Comparison of ENCODE assay signal across 8 cellular contexts in genomic region chr3:28726840-28727239, GRCh38.
DNase-seq lines count a peak whose midpoint lies in the region; ATAC-seq and TF ChIP-seq lines count a peak whose summit lies in the region.

No MANE protein-coding gene starts in this region.

- intact Hi-C loops in activated CD4-positive, alpha-beta T cell treated with anti-CD3 and anti-CD28 coated beads for 36 hours (cut with DNase I, micrococcal nuclease), result loop anchor here in 1 of 2 experiments (10.0 kb wide), 1 partner anchor 252 kb away; no protein-coding TSS in a partner anchor

- TF ChIP-seq CTCF in Loucy (conservative IDR thresholded peaks at IDR 0.05; ENCODE audit: low read length) (peak; percentile 90), WERI-Rb-1 (IDR thresholded peaks at IDR 0.05; ENCODE audit: low read depth, low read length) (peak; percentile 76)

- no peak overlapping the region for H3K4me2 ChIP-seq in Loucy (ENCODE audit: low read depth, low read length, poor library complexity, severe bottlenecking)

- H3K27ac Mint-ChIP-seq in activated CD4-positive, alpha-beta T cell treated with anti-CD3 and anti-CD28 coated beads for 36 hours, result no peak overlapping the region
- H3K27ac Mint-ChIP-seq in activated CD4-positive, alpha-beta T cell treated with anti-CD3 and anti-CD28 coated beads, Interleukin-2, amount 10 ng/mL, durations not matched to agents 7 days and 5 days, result no peak overlapping the region

- H3K36me3 ChIP-seq in H7 (replicated peaks; ENCODE audit: control insufficient read depth, insufficient read depth, low read length) (no peaks in the 10 kb centered on the region), Loucy (ENCODE audit: insufficient read depth, low read length) (no peaks in the 10 kb centered on the region), WERI-Rb-1 (no peaks in the 10 kb centered on the region)

- H3K4me1 ChIP-seq in Loucy (ENCODE audit: insufficient read depth, low read length, poor library complexity, severe bottlenecking), result peaks cover 4% of the 10 kb centered on the region

- H3K27me3 Mint-ChIP-seq in activated CD4-positive, alpha-beta T cell treated with anti-CD3 and anti-CD28 coated beads for 36 hours, result peaks cover 2% of the 10 kb centered on the region
- H3K27me3 Mint-ChIP-seq in activated CD4-positive, alpha-beta T cell treated with anti-CD3 and anti-CD28 coated beads, Interleukin-2, amount 10 ng/mL, durations not matched to agents 7 days and 5 days, result no peaks in the 10 kb centered on the region

- H3K4me3 Mint-ChIP-seq in activated CD4-positive, alpha-beta T cell treated with anti-CD3 and anti-CD28 coated beads for 36 hours, result no peak overlapping the region
- no peak overlapping the region for H3K4me3 Mint-ChIP-seq in activated CD4-positive, alpha-beta T cell treated with anti-CD3 and anti-CD28 coated beads, Interleukin-2, amount 10 ng/mL, durations not matched to agents 7 days and 5 days

- H3K9me3 ChIP-seq in Loucy (ENCODE audit: insufficient read depth, low read depth, low read length) (no peaks in the 10 kb centered on the region), WERI-Rb-1 (ENCODE audit: severe bottlenecking) (no peaks in the 10 kb centered on the region)

- no peak overlapping the region for H2AFZ ChIP-seq in Loucy (ENCODE audit: low read length)

- H3K9me3 Mint-ChIP-seq in activated CD4-positive, alpha-beta T cell treated with anti-CD3 and anti-CD28 coated beads for 36 hours (ENCODE audit: low read depth), result peaks cover 9% of the 10 kb centered on the region
- peaks cover 3% of the 10 kb centered on the region for H3K9me3 Mint-ChIP-seq in activated CD4-positive, alpha-beta T cell treated with anti-CD3 and anti-CD28 coated beads, Interleukin-2, amount 10 ng/mL, durations not matched to agents 7 days and 5 days

- H3K79me2 ChIP-seq in Loucy (ENCODE audit: insufficient read depth, low read length), result no peaks in the 10 kb centered on the region

- no peak overlapping the region for H3K27ac ChIP-seq in WERI-Rb-1

- POLR2A ChIA-PET in activated CD4-positive, alpha-beta T cell treated with anti-CD3 and anti-CD28 coated beads for 36 hours (lab: Charles Lee), result no interaction called here
- POLR2A ChIA-PET in activated CD4-positive, alpha-beta T cell treated with anti-CD3 and anti-CD28 coated beads, Interleukin-2, amount 10 ng/mL, durations not matched to agents 7 days and 5 days (lab: Charles Lee), result no interaction called here

- ATAC-seq in activated CD4-positive, alpha-beta T cell treated with anti-CD3 and anti-CD28 coated beads for 36 hours, result no peak
- ATAC-seq in GM19397 (IDR thresholded peaks at IDR 0.05; ENCODE audit: unreplicated experiment), result no peak

- peak; percentile 38 for DNase-seq in activated CD4-positive, alpha-beta T cell treated with anti-CD3 and anti-CD28 coated beads for 36 hours
- no peak for DNase-seq in activated CD4-positive, alpha-beta T cell treated with anti-CD3 and anti-CD28 coated beads, Interleukin-2, amount 50 U/mL, for 1 hour
- DNase-seq in H7 (peak; percentile 65), WERI-Rb-1 (peak; percentile 74), iPS-NIHi7 (ENCODE audit: extremely low spot score) (peak; percentile 78)
- no peak for DNase-seq in activated CD4-positive, alpha-beta T cell treated with anti-CD3 and anti-CD28 coated beads, Interleukin-2, amount 10 ng/mL, durations not matched to agents 7 days and 5 days

- H3K9me2 ChIP-seq in Loucy (replicated peaks; ENCODE audit: low read depth, low read length), result no peaks in the 10 kb centered on the region

- no peaks in the 10 kb centered on the region for H3F3A ChIP-seq in Loucy (ENCODE audit: low read depth)

- no peak overlapping the region for H3K9ac ChIP-seq in Loucy (ENCODE audit: low read depth, low read length, poor library complexity, severe bottlenecking)

- CTCF ChIA-PET in activated CD4-positive, alpha-beta T cell treated with anti-CD3 and anti-CD28 coated beads for 36 hours (lab: Charles Lee), result no interaction called here
- CTCF ChIA-PET in activated CD4-positive, alpha-beta T cell treated with anti-CD3 and anti-CD28 coated beads, Interleukin-2, amount 10 ng/mL, durations not matched to agents 7 days and 5 days (lab: Charles Lee), result no interaction called here

- no peaks in the 10 kb centered on the region for H4K20me1 ChIP-seq in Loucy (ENCODE audit: insufficient read depth, low read length, poor library complexity, severe bottlenecking)

- H3K27me3 ChIP-seq in H7 (ENCODE audit: control insufficient read depth, insufficient read depth, low read length) (no peaks in the 10 kb centered on the region), Loucy (ENCODE audit: insufficient read depth, low read length, poor library complexity, severe bottlenecking) (no peaks in the 10 kb centered on the region), WERI-Rb-1 (ENCODE audit: insufficient read depth, low read depth, severe bottlenecking) (no peaks in the 10 kb centered on the region)

- H3K36me3 Mint-ChIP-seq in activated CD4-positive, alpha-beta T cell treated with anti-CD3 and anti-CD28 coated beads for 36 hours (ENCODE audit: low read depth), result no peaks in the 10 kb centered on the region
- H3K36me3 Mint-ChIP-seq in activated CD4-positive, alpha-beta T cell treated with anti-CD3 and anti-CD28 coated beads, Interleukin-2, amount 10 ng/mL, durations not matched to agents 7 days and 5 days (ENCODE audit: low read depth), result no peaks in the 10 kb centered on the region

- no peak overlapping the region for H3K4me3 ChIP-seq in H7 (ENCODE audit: insufficient read depth, low read depth, low read length)
- no peak overlapping the region for H3K4me3 ChIP-seq in Loucy (ENCODE audit: low read length, poor library complexity, severe bottlenecking)
- no peak overlapping the region for H3K4me3 ChIP-seq in WERI-Rb-1 (ENCODE audit: low read depth, low read length)

- no peaks in the 10 kb centered on the region for H3K4me1 Mint-ChIP-seq in activated CD4-positive, alpha-beta T cell treated with anti-CD3 and anti-CD28 coated beads for 36 hours
- H3K4me1 Mint-ChIP-seq in activated CD4-positive, alpha-beta T cell treated with anti-CD3 and anti-CD28 coated beads, Interleukin-2, amount 10 ng/mL, durations not matched to agents 7 days and 5 days, result no peaks in the 10 kb centered on the region

Comparison
In these comparisons a context has a peak if more than half of its experiments do, and no peak if none do; other contexts are left out.
1. DNase-seq: peak in activated CD4-positive, alpha-beta T cell treated with anti-CD3 and anti-CD28 coated beads for 36 hours (single experiment), H7 (single experiment), WERI-Rb-1 (single experiment) and iPS-NIHi7 (single experiment); none in activated CD4-positive, alpha-beta T cell treated with anti-CD3 and anti-CD28 coated beads, Interleukin-2, amount 50 U/mL, for 1 hour (single experiment) and activated CD4-positive, alpha-beta T cell treated with anti-CD3 and anti-CD28 coated beads, Interleukin-2, amount 10 ng/mL, durations not matched to agents 7 days and 5 days (single experiment).